9 cellular contexts compared by ENCODE assay signal in the genomic region with DNA sequence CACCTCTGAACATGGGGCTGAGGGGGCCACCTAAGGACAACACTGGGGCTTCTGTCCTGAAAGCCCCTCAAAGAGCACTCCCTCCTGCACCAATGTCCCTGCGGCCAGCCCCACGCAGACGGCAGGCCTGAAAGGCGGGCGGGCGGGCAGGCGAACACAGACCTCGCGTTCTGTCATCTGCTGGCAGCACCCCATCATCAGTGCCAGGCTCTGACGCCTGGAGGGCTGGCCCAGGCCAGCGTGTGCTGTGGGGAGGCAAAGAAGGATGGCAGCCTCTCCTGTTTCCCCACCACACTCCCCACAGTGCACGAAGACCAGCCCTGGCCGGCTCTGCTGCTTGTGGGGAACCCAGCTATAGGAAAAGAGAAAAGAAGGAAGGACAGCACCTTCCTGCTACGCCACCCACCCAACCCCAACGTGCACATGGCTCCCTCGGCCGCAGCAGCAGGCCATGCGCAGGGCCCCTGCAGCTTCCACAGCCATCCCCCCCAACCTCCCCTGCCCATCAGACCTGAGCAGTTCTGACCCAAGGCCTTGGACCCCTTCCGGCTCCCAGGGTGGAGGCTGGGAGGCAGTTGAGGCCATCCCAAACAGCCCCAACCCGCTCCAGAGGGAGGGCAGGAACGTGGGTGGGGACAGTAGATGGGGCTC. TPM values are rescaled to one million over a fixed set of nuclear protein-coding genes. Genes with fewer than 3 reads are reported as not detected.
A peak's percentile ranks its signal among the peaks of the same experiment; 100 is the strongest.
DNase-seq lines count a peak whose midpoint lies in the region; ATAC-seq lines count a peak whose summit lies in the region.
"Had no signal": no experiment of that assay in that cellular context is flagged by ENCODE, and none has a peak within 500 bp of the region (broad histone marks: within the 10 kb centered on the region; RNA-seq: fewer than 3 reads in every experiment).

No MANE protein-coding gene starts in this region.

- CTCF ChIA-PET in activated CD8-positive, alpha-beta T cell treated with anti-CD3 and anti-CD28 coated beads, Interleukin-2, amount 10 ng/mL, durations not matched to agents 7 days and 5 days (lab: Charles Lee), result interaction anchor here (1.0 to 5.1 kb wide), 8 partner anchors 26 to 230 kb away, joined by 3 to 37 read pairs (median 6); partner anchors contain the start of genes HDAC10 and SCO2

- POLR2A ChIA-PET in activated CD8-positive, alpha-beta T cell treated with anti-CD3 and anti-CD28 coated beads, Interleukin-2, amount 10 ng/mL, durations not matched to agents 7 days and 5 days (lab: Charles Lee), result interaction anchor here (0.6 to 1.9 kb wide), 8 partner anchors 9 to 150 kb away, joined by 3 to 5 read pairs (median 4); no protein-coding TSS in a partner anchor

- no peak for ATAC-seq in activated T-cell treated with anti-CD3 and anti-CD28 coated beads, Interleukin-2, amount 50 U/mL, for 4 hours
- ATAC-seq in activated CD8-positive, alpha-beta T cell treated with anti-CD3 and anti-CD28 coated beads, Interleukin-2, amount 10 ng/mL, durations not matched to agents 7 days and 5 days, result no peak
- no peak for ATAC-seq in left lobe of liver

- H3K27me3 Mint-ChIP-seq in activated T-cell treated with anti-CD3 and anti-CD28 coated beads, Interleukin-2, amount 50 U/mL, for 4 hours (ENCODE audit: low read depth), result no peaks in the 10 kb centered on the region
- no peaks in the 10 kb centered on the region for H3K27me3 Mint-ChIP-seq in activated CD8-positive, alpha-beta T cell treated with anti-CD3 and anti-CD28 coated beads, Interleukin-2, amount 10 ng/mL, durations not matched to agents 7 days and 5 days (ENCODE audit: low read depth)

- peaks cover 61% of the 10 kb centered on the region for H3K4me1 Mint-ChIP-seq in activated T-cell treated with anti-CD3 and anti-CD28 coated beads, Interleukin-2, amount 50 U/mL, for 4 hours (ENCODE audit: low read depth)
- peaks cover 83% of the 10 kb centered on the region for H3K4me1 Mint-ChIP-seq in activated CD8-positive, alpha-beta T cell treated with anti-CD3 and anti-CD28 coated beads, Interleukin-2, amount 10 ng/mL, durations not matched to agents 7 days and 5 days (ENCODE audit: low read depth)

- H3K9me3 Mint-ChIP-seq in activated T-cell treated with anti-CD3 and anti-CD28 coated beads, Interleukin-2, amount 50 U/mL, for 4 hours, result no peaks in the 10 kb centered on the region
- no peaks in the 10 kb centered on the region for H3K9me3 Mint-ChIP-seq in activated CD8-positive, alpha-beta T cell treated with anti-CD3 and anti-CD28 coated beads, Interleukin-2, amount 10 ng/mL, durations not matched to agents 7 days and 5 days (ENCODE audit: insufficient read depth)

- peak overlapping the region; percentile 95 for H3K27ac Mint-ChIP-seq in activated CD8-positive, alpha-beta T cell treated with anti-CD3 and anti-CD28 coated beads, Interleukin-2, amount 10 ng/mL, durations not matched to agents 7 days and 5 days

- H3K36me3 Mint-ChIP-seq in activated T-cell treated with anti-CD3 and anti-CD28 coated beads, Interleukin-2, amount 50 U/mL, for 4 hours (ENCODE audit: insufficient read depth), result peaks cover 9% of the 10 kb centered on the region
- peaks cover 39% of the 10 kb centered on the region for H3K36me3 Mint-ChIP-seq in activated CD8-positive, alpha-beta T cell treated with anti-CD3 and anti-CD28 coated beads, Interleukin-2, amount 10 ng/mL, durations not matched to agents 7 days and 5 days (ENCODE audit: low read depth)

- DNase-seq in activated T-cell treated with anti-CD3 and anti-CD28 coated beads, Interleukin-2, amount 50 U/mL, for 4 hours, result no peak
- DNase-seq in activated T-cell treated with anti-CD3 and anti-CD28 coated beads, Interleukin-2, amount 50 U/mL, for 48 hours, result no peak
- DNase-seq in activated CD8-positive, alpha-beta T cell treated with anti-CD3 and anti-CD28 coated beads, Interleukin-2, amount 10 ng/mL, durations not matched to agents 7 days and 5 days, result no peak
- DNase-seq in inferior parietal cortex (ENCODE audit: extremely low spot score) (peak; percentile 48), left lobe of liver (ENCODE audit: low spot score) (no peak), NOMO-1 treated with dmso at 0.1 percent for 144 hours (lab: John Stamatoyannopoulos, UW; ENCODE audit: unreplicated experiment) (no peak), HPDE6-E6E7 (ENCODE audit: extremely low spot score) (no peak)

- H3K27ac ChIP-seq in temporal lobe (ENCODE audit: low read depth, low read length), result peak overlapping the region; percentile 84

- H3K4me3 Mint-ChIP-seq in activated T-cell treated with anti-CD3 and anti-CD28 coated beads, Interleukin-2, amount 50 U/mL, for 4 hours, result peak overlapping the region; percentile 65
- peak overlapping the region; percentile 71 for H3K4me3 Mint-ChIP-seq in activated CD8-positive, alpha-beta T cell treated with anti-CD3 and anti-CD28 coated beads, Interleukin-2, amount 10 ng/mL, durations not matched to agents 7 days and 5 days

RNA-seq across cellular contexts. Expression of gene SBF1, which starts 3.5 kb away (rescaled TPM):
- total RNA-seq in activated T-cell treated with anti-CD3 and anti-CD28 coated beads, Interleukin-2, amount 50 U/mL, for 4 hours, result 100 to 1,000 TPM; 128 to 130 (median 129) TPM
- total RNA-seq in activated CD8-positive, alpha-beta T cell treated with anti-CD3 and anti-CD28 coated beads, Interleukin-2, amount 10 ng/mL, durations not matched to agents 7 days and 5 days, result 100 to 1,000 TPM; 177 to 183 TPM
- total RNA-seq in temporal lobe, result 73.8 TPM
- total RNA-seq in left lobe of liver, result 31.2 TPM

RNA-seq across cellular contexts. Expression of gene ADM2, which starts 10.0 kb away (rescaled TPM):
- 1 to 10 TPM; 4.8 to 9.4 (median 8.2) TPM for total RNA-seq in activated T-cell treated with anti-CD3 and anti-CD28 coated beads, Interleukin-2, amount 50 U/mL, for 4 hours
- 1 to 10 TPM; 4.1 to 4.2 TPM for total RNA-seq in activated CD8-positive, alpha-beta T cell treated with anti-CD3 and anti-CD28 coated beads, Interleukin-2, amount 10 ng/mL, durations not matched to agents 7 days and 5 days
- under 0.01 TPM for total RNA-seq in temporal lobe
- 1.3 TPM for total RNA-seq in left lobe of liver

RNA-seq across cellular contexts. Expression of gene MIOX, which starts 15.3 kb away (rescaled TPM):
- total RNA-seq in activated T-cell treated with anti-CD3 and anti-CD28 coated beads, Interleukin-2, amount 50 U/mL, for 4 hours, result under 1 TPM in 1 of 3 donors, not detected in 2; 0.30 TPM
- under 1 TPM in 1 of 2 experiments, not detected in 1; 0.40 TPM for total RNA-seq in activated CD8-positive, alpha-beta T cell treated with anti-CD3 and anti-CD28 coated beads, Interleukin-2, amount 10 ng/mL, durations not matched to agents 7 days and 5 days
- total RNA-seq in temporal lobe (not detected), left lobe of liver (not detected)
- total RNA-seq: adrenal gland had no signal

RNA-seq across cellular contexts. Expression of gene LMF2, which starts 36.2 kb away (rescaled TPM):
- 10 to 100 TPM; 68.7 to 79.9 (median 72.2) TPM for total RNA-seq in activated T-cell treated with anti-CD3 and anti-CD28 coated beads, Interleukin-2, amount 50 U/mL, for 4 hours
- 100 to 1,000 TPM; 119 to 132 TPM for total RNA-seq in activated CD8-positive, alpha-beta T cell treated with anti-CD3 and anti-CD28 coated beads, Interleukin-2, amount 10 ng/mL, durations not matched to agents 7 days and 5 days
- 11.6 TPM for total RNA-seq in temporal lobe
- 50.2 TPM for total RNA-seq in left lobe of liver

RNA-seq across cellular contexts. Expression of gene NCAPH2, which starts 36.7 kb away (rescaled TPM):
- 100 to 1,000 TPM; 152 to 175 (median 156) TPM for total RNA-seq in activated T-cell treated with anti-CD3 and anti-CD28 coated beads, Interleukin-2, amount 50 U/mL, for 4 hours
- total RNA-seq in activated CD8-positive, alpha-beta T cell treated with anti-CD3 and anti-CD28 coated beads, Interleukin-2, amount 10 ng/mL, durations not matched to agents 7 days and 5 days, result 100 to 1,000 TPM; 146 to 150 TPM
- total RNA-seq in temporal lobe, result 39.3 TPM
- total RNA-seq in left lobe of liver, result 18.8 TPM
